In the genomic region with DNA sequence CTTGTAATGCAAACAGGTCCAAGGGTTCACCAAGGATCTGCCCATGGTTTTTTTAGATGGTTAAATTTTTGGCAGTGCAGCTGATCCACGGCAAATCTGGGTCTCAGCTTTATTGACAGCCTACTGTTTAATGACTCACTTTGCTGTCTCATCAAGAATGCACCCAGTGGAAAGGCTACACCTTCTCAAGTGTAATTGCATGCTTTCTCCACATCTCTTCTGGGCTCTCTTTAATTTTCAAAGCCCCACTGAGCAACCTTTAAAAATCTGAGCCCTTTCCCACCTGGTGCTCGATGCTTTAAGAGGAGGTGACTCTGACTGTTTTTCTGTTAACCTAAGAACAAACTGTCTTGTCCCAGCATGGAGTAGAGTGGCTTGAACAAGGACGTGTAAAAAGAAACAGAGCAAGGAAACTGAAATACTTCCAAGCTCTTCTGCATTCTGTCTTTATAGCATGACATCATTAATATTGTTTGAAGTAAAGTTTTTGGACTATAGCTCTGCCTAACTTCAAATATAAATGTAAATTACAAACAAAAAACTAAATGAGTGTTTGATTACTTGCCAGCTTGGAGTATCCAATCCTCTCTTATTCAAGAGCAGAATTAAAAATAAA, we compare ENCODE assay signal across 10 cellular contexts.
DNase-seq lines count a peak whose midpoint lies in the region; ATAC-seq, FAIRE-seq and TF ChIP-seq lines count a peak whose summit lies in the region.
"Had no signal": no experiment of that assay in that cellular context is flagged by ENCODE, and none has a peak within 500 bp of the region (broad histone marks: within the 10 kb centered on the region; RNA-seq: fewer than 3 reads in every experiment).

No MANE protein-coding gene starts in this region.

- ATAC-seq in K562 = peak; percentile 68

- DNase-seq in EL = peak; percentile 76
- DNase-seq in NCI-H187 (lab: John Stamatoyannopoulos, UW) = peak; percentile 57 to 80
- peak in 2 of 4 experiments; percentile 13 to 25 for DNase-seq in K562 (ENCODE audit: extremely low read depth in 1 of 4, low spot score in 3 of 4)
- no peak for DNase-seq in neural crest cell (ENCODE audit: low read depth, low spot score)
- DNase-seq in effector memory CD4-positive, alpha-beta T cell = no peak
- DNase-seq in activated naive CD4-positive, alpha-beta T cell treated with anti-CD3 and anti-CD28 coated beads, Interleukin-2, amount 10 ng/mL, durations not matched to agents 7 days and 5 days = no peak
- DNase-seq in stimulated activated CD4-positive, alpha-beta T cell treated with anti-CD3 and anti-CD28 coated beads, Interleukin-2, amount 100 ng/mL, for 48 hours = no peak
- DNase-seq in T-helper 9 cell = no peak

- H3K9me3 ChIP-seq in K562 (replicated peaks; ENCODE audit: control insufficient read depth, insufficient read depth, low read depth, low read length) = no peaks in the 10 kb centered on the region
- H3K9me3 ChIP-seq in effector memory CD4-positive, alpha-beta T cell (ENCODE audit: control insufficient read depth, low read length) = no peaks in the 10 kb centered on the region
- H3K9me3 ChIP-seq: testis had no signal

- H3K4me1 ChIP-seq in K562 (replicated peaks in 1 of 2; ENCODE audit: control insufficient read depth in 2 of 2, insufficient read depth in 2 of 2, low read length in 2 of 2) = peaks cover 0 to 27% of the 10 kb centered on the region in 2 experiments; a peak in 3 of 5 replicates
- no peaks in the 10 kb centered on the region for H3K4me1 ChIP-seq in effector memory CD4-positive, alpha-beta T cell (ENCODE audit: control insufficient read depth, insufficient read depth, low read length, poor library complexity, severe bottlenecking)

- H3K4me1 Mint-ChIP-seq in neural crest cell = peaks cover 51% of the 10 kb centered on the region
- peaks cover 16% of the 10 kb centered on the region for H3K4me1 Mint-ChIP-seq in activated naive CD4-positive, alpha-beta T cell treated with anti-CD3 and anti-CD28 coated beads, Interleukin-2, amount 10 ng/mL, durations not matched to agents 7 days and 5 days

- in situ Hi-C loops in K562 (cut with MboI) = no loop called here

- no peaks in the 10 kb centered on the region for H3K36me3 ChIP-seq in K562 (ENCODE audit: control insufficient read depth, insufficient read depth, low read length)
- H3K36me3 ChIP-seq in effector memory CD4-positive, alpha-beta T cell (ENCODE audit: control insufficient read depth, insufficient read depth, low read length) = no peaks in the 10 kb centered on the region

- POLR2A ChIA-PET in K562 (lab: Yijun Ruan, JAX) = interaction anchor here (0.8 to 0.9 kb wide), 2 partner anchors 13 to 363 kb away, joined by 3 to 4 read pairs; no protein-coding TSS in a partner anchor

- no peak overlapping the region for H3K9ac ChIP-seq in K562 (ENCODE audit: insufficient read depth in 1 of 2, low read depth in 2 of 2, low read length in 2 of 2)
- H3K9ac ChIP-seq: KMS-11 had no signal

- no TSS peak for BruUV-seq in K562 (replicated peaks; lab: Mats Ljungman, UMichigan)

- H2AFZ ChIP-seq in K562 (ENCODE audit: low read depth, low read length) = peak overlapping the region; percentile 49; the same call in 1 of the 2 replicates

- no peak for TF ChIP-seq EP300 in K562 (IDR thresholded peaks at IDR 0.05; ENCODE audit: low read length)

- H3K27ac ChIP-seq in K562 (ENCODE audit: extremely low read depth, low read depth, low read length) = no peak overlapping the region
- no peak overlapping the region for H3K27ac ChIP-seq in effector memory CD4-positive, alpha-beta T cell (ENCODE audit: insufficient read depth, low read length, poor library complexity, severe bottlenecking)
- H3K27ac ChIP-seq: KMS-11, testis had no signal

- H4K20me1 ChIP-seq in K562 (replicated peaks; ENCODE audit: control insufficient read depth, insufficient read depth, low read length) = no peaks in the 10 kb centered on the region

- no peak overlapping the region for H3K4me2 ChIP-seq in K562 (ENCODE audit: insufficient read depth, low read length)
- H3K4me2 ChIP-seq: KMS-11 had no signal

- TF ChIP-seq CTCF in K562 (IDR thresholded peaks at IDR 0.05 in 2 of 3, conservative IDR thresholded peaks at IDR 0.05 in 1 of 3; ENCODE audit: insufficient read depth in 2 of 3, low read depth in 1 of 3, low read length in 3 of 3) (no peak), neural crest cell (conservative IDR thresholded peaks at IDR 0.05) (peak; percentile 22)

- TF ChIP-seq POLR2A in K562 (conservative IDR thresholded peaks at IDR 0.05) = no peak

- 19% methylated on average over 3 of the region's 3 CpGs for WGBS in K562 (ENCODE audit: insufficient coverage, low coverage, missing lambda C conversion rate)

- no peaks in the 10 kb centered on the region for H3K9me3 Mint-ChIP-seq in neural crest cell
- no peaks in the 10 kb centered on the region for H3K9me3 Mint-ChIP-seq in activated naive CD4-positive, alpha-beta T cell treated with anti-CD3 and anti-CD28 coated beads, Interleukin-2, amount 10 ng/mL, durations not matched to agents 7 days and 5 days

- H3K27me3 ChIP-seq in K562 (ENCODE audit: control insufficient read depth in 2 of 2, insufficient read depth in 2 of 2, low read length in 2 of 2) = no peaks in the 10 kb centered on the region
- no peaks in the 10 kb centered on the region for H3K27me3 ChIP-seq in effector memory CD4-positive, alpha-beta T cell (replicated peaks; ENCODE audit: control insufficient read depth, insufficient read depth, low read length, poor library complexity, severe bottlenecking)
- H3K27me3 ChIP-seq: testis had no signal

- CTCF ChIA-PET in K562 (lab: Yijun Ruan, JAX; ENCODE audit: low intra/inter-chr PET ratio) = no interaction called here
- CTCF ChIA-PET in activated naive CD4-positive, alpha-beta T cell treated with anti-CD3 and anti-CD28 coated beads, Interleukin-2, amount 10 ng/mL, durations not matched to agents 7 days and 5 days (lab: Charles Lee) = interaction anchor here (0.6 to 1.2 kb wide), 2 partner anchors 163 to 239 kb away, joined by 3 read pairs; no protein-coding TSS in a partner anchor

- intact Hi-C loops in K562 (cut with micrococcal nuclease) = loop anchor here (10.0 kb wide), 1 partner anchor 201 kb away; no protein-coding TSS in a partner anchor

- FAIRE-seq in K562 (lab: Jason Lieb, UNC) = peak; percentile 19

- no peak overlapping the region for H3K27ac Mint-ChIP-seq in neural crest cell (ENCODE audit: unreplicated experiment)
- H3K27ac Mint-ChIP-seq in activated naive CD4-positive, alpha-beta T cell treated with anti-CD3 and anti-CD28 coated beads, Interleukin-2, amount 10 ng/mL, durations not matched to agents 7 days and 5 days = no peak overlapping the region

- no peaks in the 10 kb centered on the region for H3K79me2 ChIP-seq in K562 (ENCODE audit: control insufficient read depth, insufficient read depth, low read length)

- H3K4me3 Mint-ChIP-seq in neural crest cell = no peak overlapping the region
- H3K4me3 Mint-ChIP-seq in activated naive CD4-positive, alpha-beta T cell treated with anti-CD3 and anti-CD28 coated beads, Interleukin-2, amount 10 ng/mL, durations not matched to agents 7 days and 5 days = no peak overlapping the region

- no peak for TF ChIP-seq RAD21 in K562 (CRISPR knock-in tag; conservative IDR thresholded peaks at IDR 0.05 in 1 of 2, IDR thresholded peaks at IDR 0.05 in 1 of 2)

- H3K27me3 Mint-ChIP-seq in neural crest cell (ENCODE audit: low read depth) = no peaks in the 10 kb centered on the region
- peaks cover 5% of the 10 kb centered on the region for H3K27me3 Mint-ChIP-seq in activated naive CD4-positive, alpha-beta T cell treated with anti-CD3 and anti-CD28 coated beads, Interleukin-2, amount 10 ng/mL, durations not matched to agents 7 days and 5 days

- no peaks in the 10 kb centered on the region for H3K36me3 Mint-ChIP-seq in neural crest cell (ENCODE audit: low read depth)
- no peaks in the 10 kb centered on the region for H3K36me3 Mint-ChIP-seq in activated naive CD4-positive, alpha-beta T cell treated with anti-CD3 and anti-CD28 coated beads, Interleukin-2, amount 10 ng/mL, durations not matched to agents 7 days and 5 days

- no peak overlapping the region for H3K4me3 ChIP-seq in K562
- H3K4me3 ChIP-seq in effector memory CD4-positive, alpha-beta T cell (ENCODE audit: insufficient read depth, low read depth, low read length, poor library complexity, severe bottlenecking) = no peak overlapping the region
- H3K4me3 ChIP-seq: testis had no signal

- H3K9me1 ChIP-seq in K562 (ENCODE audit: control insufficient read depth, insufficient read depth, low read length) = no peaks in the 10 kb centered on the region

TF ChIP-seq in K562, 482 proteins besides CTCF, POLR2A, EP300 and RAD21 (continues in another document):
- no peak for TF ChIP-seq MAZ (CRISPR knock-in tag; conservative IDR thresholded peaks at IDR 0.05 in 1 of 2, IDR thresholded peaks at IDR 0.05 in 1 of 2)
- TF ChIP-seq ZNF589 (CRISPR knock-in tag; IDR thresholded peaks at IDR 0.05; ENCODE audit: low read depth) = no peak
- TF ChIP-seq MAFF (IDR thresholded peaks at IDR 0.05; ENCODE audit: low read length) = peak; percentile 5; the same call in 1 of the 2 replicates
- TF ChIP-seq, protein P1, sequence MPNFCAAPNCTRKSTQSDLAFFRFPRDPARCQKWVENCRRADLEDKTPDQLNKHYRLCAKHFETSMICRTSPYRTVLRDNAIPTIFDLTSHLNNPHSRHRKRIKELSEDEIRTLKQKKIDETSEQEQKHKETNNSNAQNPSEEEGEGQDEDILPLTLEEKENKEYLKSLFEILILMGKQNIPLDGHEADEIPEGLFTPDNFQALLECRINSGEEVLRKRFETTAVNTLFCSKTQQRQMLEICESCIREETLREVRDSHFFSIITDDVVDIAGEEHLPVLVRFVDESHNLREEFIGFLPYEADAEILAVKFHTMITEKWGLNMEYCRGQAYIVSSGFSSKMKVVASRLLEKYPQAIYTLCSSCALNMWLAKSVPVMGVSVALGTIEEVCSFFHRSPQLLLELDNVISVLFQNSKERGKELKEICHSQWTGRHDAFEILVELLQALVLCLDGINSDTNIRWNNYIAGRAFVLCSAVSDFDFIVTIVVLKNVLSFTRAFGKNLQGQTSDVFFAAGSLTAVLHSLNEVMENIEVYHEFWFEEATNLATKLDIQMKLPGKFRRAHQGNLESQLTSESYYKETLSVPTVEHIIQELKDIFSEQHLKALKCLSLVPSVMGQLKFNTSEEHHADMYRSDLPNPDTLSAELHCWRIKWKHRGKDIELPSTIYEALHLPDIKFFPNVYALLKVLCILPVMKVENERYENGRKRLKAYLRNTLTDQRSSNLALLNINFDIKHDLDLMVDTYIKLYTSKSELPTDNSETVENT (CRISPR knock-in tag; IDR thresholded peaks at IDR 0.05) = no peak
- TF ChIP-seq CREM (IDR thresholded peaks at IDR 0.05; ENCODE audit: low read depth) = no peak
- no peak for TF ChIP-seq NCOA4 (IDR thresholded peaks at IDR 0.05; ENCODE audit: partially characterized antibody)

Comparison
In these comparisons a context has a peak if more than half of its experiments do, and no peak if none do; other contexts are left out.
1. DNase-seq: peak in EL (single experiment) and NCI-H187 (2 of 2); none in neural crest cell (single experiment), effector memory CD4-positive, alpha-beta T cell (0 of 3), activated naive CD4-positive, alpha-beta T cell treated with anti-CD3 and anti-CD28 coated beads, Interleukin-2, amount 10 ng/mL, durations not matched to agents 7 days and 5 days (single experiment), stimulated activated CD4-positive, alpha-beta T cell treated with anti-CD3 and anti-CD28 coated beads, Interleukin-2, amount 100 ng/mL, for 48 hours (0 of 2) and T-helper 9 cell (single experiment).